1 cellular context compared by ENCODE assay signal in genomic region chr2:121554998-121555397, GRCh38.
TF ChIP-seq lines count a peak whose summit lies in the region.

No MANE protein-coding gene starts in this region.

TF ChIP-seq in HepG2, 621 proteins besides CTCF, POLR2A, EP300 and RAD21:
- no peak for TF ChIP-seq SMAD9 (CRISPR knock-in tag; IDR thresholded peaks at IDR 0.05)
